Comparison of ENCODE assay signal across 9 cellular contexts in genomic region chr5:33891731-33892418, GRCh38. TPM values are rescaled to one million over a fixed set of nuclear protein-coding genes. Genes with fewer than 3 reads are reported as not detected.
A peak's percentile ranks its signal among the peaks of the same experiment; 100 is the strongest.
DNase-seq lines count a peak whose midpoint lies in the region; ATAC-seq and TF ChIP-seq lines count a peak whose summit lies in the region.
"Had no signal": no experiment of that assay in that cellular context is flagged by ENCODE, and none has a peak within 500 bp of the region (broad histone marks: within the 10 kb centered on the region; RNA-seq: fewer than 3 reads in every experiment).

TSS of gene ADAMTS12 (minus strand) at chr5:33891990. CDS start at chr5:33891856, 134 bp downstream.

- H2AFZ ChIP-seq in SK-N-SH (ENCODE audit: low read depth): peak within 1 kb of the TSS; percentile 27; the same call in 1 of the 2 replicates

- no peak within 1 kb of the TSS for H3K9ac ChIP-seq in SK-N-SH

- POLR2A ChIA-PET in SK-N-SH (lab: Yijun Ruan, JAX): no interaction called here

- H3K27ac ChIP-seq in SK-N-SH (ENCODE audit: low read depth in 2 of 2, low read length in 1 of 2): no peak within 1 kb of the TSS
- H3K27ac ChIP-seq in prostate gland: no peak within 1 kb of the TSS

- TF ChIP-seq CTCF in SK-N-SH (IDR thresholded peaks at IDR 0.05): no peak
- TF ChIP-seq CTCF in prostate gland (IDR thresholded peaks at IDR 0.05): no peak

- H3K4me3 ChIP-seq in SK-N-SH (ENCODE audit: low read depth in 2 of 2, low read length in 1 of 2): peak within 1 kb of the TSS; percentile 31 to 46; a peak in 3 of 4 replicates
- H3K4me3 ChIP-seq in prostate gland: peak within 1 kb of the TSS; percentile 22 to 28

- no peaks in the 10 kb centered on the region for H3F3A ChIP-seq in SK-N-SH (replicated peaks; ENCODE audit: insufficient read depth)

- no peaks in the 10 kb centered on the region for H3K9me2 ChIP-seq in SK-N-SH

- H3K9me3 ChIP-seq in SK-N-SH (no peaks in the 10 kb centered on the region), prostate gland (no peaks in the 10 kb centered on the region)

- ATAC-seq in GM19463 (IDR thresholded peaks at IDR 0.05; ENCODE audit: unreplicated experiment): peak; percentile 50
- ATAC-seq in Right ventricle myocardium superior (ENCODE audit: poor library complexity): peak; percentile 75
- no peak for ATAC-seq in HG03139 (IDR thresholded peaks at IDR 0.05; ENCODE audit: unreplicated experiment)

- WGBS in SK-N-SH (ENCODE audit: low lambda C conversion rate): 39% methylated on average over 12 of the region's 40 CpGs
- WGBS in prostate gland: 3% methylated on average over 26 of the region's 40 CpGs

- H3K79me2 ChIP-seq in SK-N-SH (ENCODE audit: insufficient read depth): no peaks in the 10 kb centered on the region

- intact Hi-C loops in Right ventricle myocardium superior (cut with DNase I): no loop called here
- intact Hi-C loops in prostate gland (cut with DNase I): no loop called here

- H4K20me1 ChIP-seq in SK-N-SH (ENCODE audit: insufficient read depth): no peaks in the 10 kb centered on the region

- CTCF ChIA-PET in SK-N-SH (lab: Yijun Ruan, JAX): interaction anchor here (0.6 to 2.8 kb wide), 2 partner anchors 44 to 76 kb away, joined by 3 to 9 read pairs; partner anchors contain the start of gene RXFP3

- no peak for TF ChIP-seq RAD21 in SK-N-SH (IDR thresholded peaks at IDR 0.05; ENCODE audit: low read length)

- H3K36me3 ChIP-seq in SK-N-SH (replicated peaks in 1 of 2; ENCODE audit: control insufficient read depth in 1 of 2, insufficient read depth in 2 of 2, low read length in 1 of 2) (no peaks in the 10 kb centered on the region), prostate gland (no peaks in the 10 kb centered on the region)

- peak within 1 kb of the TSS; percentile 50 for H3K4me2 ChIP-seq in SK-N-SH

- no peaks in the 10 kb centered on the region; the same call in 1 of the 2 replicates for H3K27me3 ChIP-seq in SK-N-SH (ENCODE audit: insufficient read depth)
- H3K27me3 ChIP-seq in prostate gland (replicated peaks; ENCODE audit: insufficient read depth): no peaks in the 10 kb centered on the region

- DNase-seq in SK-N-SH (peak; percentile 60), Right ventricle myocardium superior (peak; percentile 70), prostate gland (ENCODE audit: low spot score) (no peak), midbrain (lab: John Stamatoyannopoulos, UW) (no peak), DMS114 treated with DMSO at 0.1 percent for 48 hours (lab: John Stamatoyannopoulos, UW; ENCODE audit: unreplicated experiment) (no peak), putamen (ENCODE audit: low spot score) (no peak)
- DNase-seq: naive B cell had no signal

- TF ChIP-seq EP300 in SK-N-SH (IDR thresholded peaks at IDR 0.05; ENCODE audit: borderline replicate concordance in 1 of 2, low read depth in 1 of 2, low read length in 1 of 2): no peak

- TF ChIP-seq POLR2A in prostate gland (IDR thresholded peaks at IDR 0.05): no peak

- H3K4me1 ChIP-seq in SK-N-SH (ENCODE audit: control insufficient read depth in 1 of 2, insufficient read depth in 2 of 2, low read depth in 1 of 2, low read length in 1 of 2) (peaks cover 0 to 3% of the 10 kb centered on the region in 2 experiments; a peak in 2 of 4 replicates), prostate gland (replicated peaks) (no peaks in the 10 kb centered on the region)

TF ChIP-seq in SK-N-SH, 30 proteins besides CTCF, POLR2A, EP300 and RAD21:
- TF ChIP-seq FOXM1 (IDR thresholded peaks at IDR 0.05; ENCODE audit: low read depth) (no peak), MEF2A (IDR thresholded peaks at IDR 0.05; ENCODE audit: borderline replicate concordance, low read depth) (no peak), GATA2 (CRISPR knock-in tag; IDR thresholded peaks at IDR 0.05) (no peak), FOSL2 (IDR thresholded peaks at IDR 0.05; ENCODE audit: borderline replicate concordance, low read depth) (no peak), RXRA (IDR thresholded peaks at IDR 0.05; ENCODE audit: borderline replicate concordance, low read depth) (no peak), NRF1 (IDR thresholded peaks at IDR 0.05; ENCODE audit: low read depth, low read length) (no peak)
- TF ChIP-seq, protein P1, sequence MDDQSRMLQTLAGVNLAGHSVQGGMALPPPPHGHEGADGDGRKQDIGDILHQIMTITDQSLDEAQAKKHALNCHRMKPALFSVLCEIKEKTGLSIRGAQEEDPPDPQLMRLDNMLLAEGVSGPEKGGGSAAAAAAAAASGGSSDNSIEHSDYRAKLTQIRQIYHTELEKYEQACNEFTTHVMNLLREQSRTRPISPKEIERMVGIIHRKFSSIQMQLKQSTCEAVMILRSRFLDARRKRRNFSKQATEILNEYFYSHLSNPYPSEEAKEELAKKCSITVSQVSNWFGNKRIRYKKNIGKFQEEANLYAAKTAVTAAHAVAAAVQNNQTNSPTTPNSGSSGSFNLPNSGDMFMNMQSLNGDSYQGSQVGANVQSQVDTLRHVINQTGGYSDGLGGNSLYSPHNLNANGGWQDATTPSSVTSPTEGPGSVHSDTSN (IDR thresholded peaks at IDR 0.05): no peak

RNA-seq across cellular contexts. Expression of gene ADAMTS12, which starts in this region (rescaled TPM):
- polyA plus RNA-seq in SK-N-SH (2012; rRNA removed): 2.5 and 4.1 TPM in 2 replicates
- polyA plus RNA-seq in SK-N-SH (2012; cell fraction: cytosol; rRNA removed): 3.7 and 4.1 TPM in 2 replicates
- 3.3 and 5.2 TPM in 2 replicates for polyA plus RNA-seq in SK-N-SH (2012; cell fraction: nucleus; rRNA removed)
- 1.7 TPM for total RNA-seq in Right ventricle myocardium superior
- 1 to 10 TPM in 1 of 2 donors, under 1 TPM in 1; 0.09 to 3.7 TPM for total RNA-seq in prostate gland

Comparison
In these comparisons a context has a peak if more than half of its experiments do, and no peak if none do; other contexts are left out.
1. DNase-seq: peak in SK-N-SH (single experiment) and Right ventricle myocardium superior (single experiment); none in prostate gland (single experiment), midbrain (single experiment), DMS114 treated with DMSO at 0.1 percent for 48 hours (single experiment) and putamen (single experiment).